In the genomic region with DNA sequence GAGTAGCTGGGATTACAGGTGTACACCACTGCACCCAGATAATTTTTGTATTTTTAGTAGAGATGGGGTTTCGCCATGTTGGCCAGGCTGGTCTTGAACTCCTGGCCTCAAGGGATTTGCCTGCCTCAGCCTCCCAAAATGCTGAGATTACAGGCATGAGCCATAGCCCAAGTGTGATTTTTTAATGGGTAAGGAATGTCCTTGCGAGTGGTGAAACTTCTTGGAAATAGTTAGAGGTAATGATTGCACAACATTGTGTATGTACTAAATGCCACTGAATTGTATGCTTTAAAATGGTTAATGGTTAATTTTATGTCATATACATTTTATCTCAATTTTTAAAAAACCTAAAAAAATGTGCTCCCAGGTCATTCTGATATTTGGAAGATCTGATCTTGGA, we compare ENCODE assay signal across 21 cellular contexts.
"Had no signal": no experiment of that assay in that cellular context is flagged by ENCODE, and none has a peak within 500 bp of the region (broad histone marks: within the 10 kb centered on the region; RNA-seq: fewer than 3 reads in every experiment).

No MANE protein-coding gene starts in this region.

- H3K9me3 Mint-ChIP-seq: immature natural killer cell, natural killer cell had no signal

- H3K4me3 ChIP-seq: body of pancreas, esophagus muscularis mucosa, prostate gland, suprapubic skin had no signal

- H3K27ac ChIP-seq: body of pancreas, esophagus muscularis mucosa, prostate gland, suprapubic skin had no signal

- DNase-seq: activated CD4-positive, alpha-beta T cell treated with anti-CD3 and anti-CD28 coated beads for 4 hours; activated CD8-positive, alpha-beta memory T cell treated with anti-CD3 and anti-CD28 coated beads, Interleukin-2, amount 50 U/mL, for 48 hours; activated CD8-positive, alpha-beta T cell treated with anti-CD3 and anti-CD28 coated beads, Interleukin-2, amount 10 ng/mL, durations not matched to agents 7 days and 5 days; activated naive CD4-positive, alpha-beta T cell treated with Interleukin-2 at 50 U/mL for 16 hours; body of pancreas; cerebellar nuclear complex; dermis blood vessel endothelial cell; endodermal cell; immature natural killer cell; natural killer cell; stimulated activated CD4-positive, alpha-beta T cell treated with anti-CD3 and anti-CD28 coated beads, Interleukin-4, amount 100 ng/mL, for 1 hour; stimulated activated CD8-positive, alpha-beta memory T cell treated with anti-CD3 and anti-CD28 coated beads, Interleukin-4, amount 100 ng/mL, for 48 hours; stimulated activated naive CD8-positive, alpha-beta T cell treated with anti-CD3 and anti-CD28 coated beads, Interleukin-15, Interleukin-2, amounts not matched to agents 100 U/mL and 50 U/mL, for 24 hours had no signal

- ATAC-seq: activated CD8-positive, alpha-beta T cell treated with anti-CD3 and anti-CD28 coated beads, Interleukin-2, amount 10 ng/mL, durations not matched to agents 7 days and 5 days; body of pancreas; natural killer cell; sciatic nerve; SK-N-SH treated with all-trans-retinoic acid at 6 μM for 48 hours; stimulated activated naive CD8-positive, alpha-beta T cell treated with anti-CD3 and anti-CD28 coated beads, Interleukin-15, Interleukin-2, amounts not matched to agents 100 U/mL and 50 U/mL, for 24 hours had no signal

- H3K4me3 Mint-ChIP-seq: activated CD8-positive, alpha-beta T cell treated with anti-CD3 and anti-CD28 coated beads, Interleukin-2, amount 10 ng/mL, durations not matched to agents 7 days and 5 days; activated T-helper 1 cell treated with anti-CD3 and anti-CD28 coated beads, Interleukin-12 subunit alpha, Interleukin-12 subunit beta, Interleukin-2, Interleukin-4 antibody, amounts not matched to agents 30 ng/mL and 10 ng/mL and 1 ng/mL, durations not matched to agents 14 hours and 24 hours and 36 hours; endodermal cell; immature natural killer cell; natural killer cell; T-helper 1 cell treated with Interleukin-12 subunit alpha and Interleukin-12 subunit beta and Interleukin-4 antibody, amounts not matched to agents 30 μg/mL and 1 μg/mL, for 36 hours; type B pancreatic cell had no signal

- H3K36me3 Mint-ChIP-seq: immature natural killer cell, natural killer cell had no signal

- H3K36me3 ChIP-seq: esophagus muscularis mucosa, prostate gland, suprapubic skin had no signal

- H3K9me3 ChIP-seq: body of pancreas, prostate gland, suprapubic skin had no signal

- H3K27ac Mint-ChIP-seq: activated CD8-positive, alpha-beta T cell treated with anti-CD3 and anti-CD28 coated beads, Interleukin-2, amount 10 ng/mL, durations not matched to agents 7 days and 5 days; activated T-helper 1 cell treated with anti-CD3 and anti-CD28 coated beads, Interleukin-12 subunit alpha, Interleukin-12 subunit beta, Interleukin-2, Interleukin-4 antibody, amounts not matched to agents 30 ng/mL and 10 ng/mL and 1 ng/mL, durations not matched to agents 14 hours and 24 hours and 36 hours; endodermal cell; immature natural killer cell; natural killer cell; T-helper 1 cell treated with Interleukin-12 subunit alpha and Interleukin-12 subunit beta and Interleukin-4 antibody, amounts not matched to agents 30 μg/mL and 1 μg/mL, for 36 hours; type B pancreatic cell had no signal

- H3K27me3 ChIP-seq: body of pancreas, esophagus muscularis mucosa, suprapubic skin had no signal
